In genomic region chr4:38128478-38129451, GRCh38 we compare ENCODE assay signal across 1 cellular context.
TF ChIP-seq lines count a peak whose summit lies in the region.

No MANE protein-coding gene starts in this region.

TF ChIP-seq in HepG2, 621 proteins besides CTCF, POLR2A, EP300 and RAD21 (continued from another document and continues in another):
- no peak; the same call in 1 of the 2 replicates for TF ChIP-seq BCL3 (CRISPR knock-in tag; IDR thresholded peaks at IDR 0.05)
- TF ChIP-seq, protein P1, sequence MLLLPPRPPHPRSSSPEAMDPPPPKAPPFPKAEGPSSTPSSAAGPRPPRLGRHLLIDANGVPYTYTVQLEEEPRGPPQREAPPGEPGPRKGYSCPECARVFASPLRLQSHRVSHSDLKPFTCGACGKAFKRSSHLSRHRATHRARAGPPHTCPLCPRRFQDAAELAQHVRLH (CRISPR knock-in tag; IDR thresholded peaks at IDR 0.05; ENCODE audit: borderline replicate concordance, low read depth): no peak
- TF ChIP-seq DMAP1 (CRISPR knock-in tag; IDR thresholded peaks at IDR 0.05): no peak
- no peak for TF ChIP-seq GZF1 (CRISPR knock-in tag; IDR thresholded peaks at IDR 0.05)
- no peak for TF ChIP-seq ZNF256 (CRISPR knock-in tag; conservative IDR thresholded peaks at IDR 0.05)
- no peak for TF ChIP-seq ZNF563 (CRISPR knock-in tag; IDR thresholded peaks at IDR 0.05)
- TF ChIP-seq NBN (conservative IDR thresholded peaks at IDR 0.05): no peak
- TF ChIP-seq FLYWCH1 (CRISPR knock-in tag; IDR thresholded peaks at IDR 0.05): no peak
- TF ChIP-seq RAD51 (IDR thresholded peaks at IDR 0.05; ENCODE audit: borderline replicate concordance): no peak
- TF ChIP-seq ZNF790 (CRISPR knock-in tag; IDR thresholded peaks at IDR 0.05; ENCODE audit: borderline replicate concordance): no peak
- no peak for TF ChIP-seq HMGA1 (CRISPR knock-in tag; conservative IDR thresholded peaks at IDR 0.05)
- TF ChIP-seq PHF20 (CRISPR knock-in tag; IDR thresholded peaks at IDR 0.05): no peak
- TF ChIP-seq ZNF12 (CRISPR knock-in tag; IDR thresholded peaks at IDR 0.05): no peak
- no peak for TF ChIP-seq ATF7-NPFF (CRISPR knock-in tag; IDR thresholded peaks at IDR 0.05; ENCODE audit: low read depth)
- no peak for TF ChIP-seq SMAD9 (CRISPR knock-in tag; IDR thresholded peaks at IDR 0.05)
- peak; percentile 25; the same call in 1 of the 2 replicates for TF ChIP-seq SALL1 (CRISPR knock-in tag; IDR thresholded peaks at IDR 0.05)
- TF ChIP-seq ZNF720 (CRISPR knock-in tag; IDR thresholded peaks at IDR 0.05): no peak
- no peak for TF ChIP-seq SRSF4 (IDR thresholded peaks at IDR 0.05; ENCODE audit: low read depth, low read length, poor library complexity, severe bottlenecking)
- no peak for TF ChIP-seq MED13 (CRISPR knock-in tag; IDR thresholded peaks at IDR 0.05)
- TF ChIP-seq PRDM10 (CRISPR knock-in tag; IDR thresholded peaks at IDR 0.05; ENCODE audit: low read depth): no peak
- TF ChIP-seq, protein P2, sequence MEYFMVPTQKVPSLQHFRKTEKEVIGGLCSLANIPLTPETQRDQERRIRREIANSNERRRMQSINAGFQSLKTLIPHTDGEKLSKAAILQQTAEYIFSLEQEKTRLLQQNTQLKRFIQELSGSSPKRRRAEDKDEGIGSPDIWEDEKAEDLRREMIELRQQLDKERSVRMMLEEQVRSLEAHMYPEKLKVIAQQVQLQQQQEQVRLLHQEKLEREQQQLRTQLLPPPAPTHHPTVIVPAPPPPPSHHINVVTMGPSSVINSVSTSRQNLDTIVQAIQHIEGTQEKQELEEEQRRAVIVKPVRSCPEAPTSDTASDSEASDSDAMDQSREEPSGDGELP (IDR thresholded peaks at IDR 0.05; ENCODE audit: borderline replicate concordance, low read depth): peak; percentile 89
- TF ChIP-seq ZNF20 (CRISPR knock-in tag; IDR thresholded peaks at IDR 0.05): no peak
- TF ChIP-seq, protein P3, sequence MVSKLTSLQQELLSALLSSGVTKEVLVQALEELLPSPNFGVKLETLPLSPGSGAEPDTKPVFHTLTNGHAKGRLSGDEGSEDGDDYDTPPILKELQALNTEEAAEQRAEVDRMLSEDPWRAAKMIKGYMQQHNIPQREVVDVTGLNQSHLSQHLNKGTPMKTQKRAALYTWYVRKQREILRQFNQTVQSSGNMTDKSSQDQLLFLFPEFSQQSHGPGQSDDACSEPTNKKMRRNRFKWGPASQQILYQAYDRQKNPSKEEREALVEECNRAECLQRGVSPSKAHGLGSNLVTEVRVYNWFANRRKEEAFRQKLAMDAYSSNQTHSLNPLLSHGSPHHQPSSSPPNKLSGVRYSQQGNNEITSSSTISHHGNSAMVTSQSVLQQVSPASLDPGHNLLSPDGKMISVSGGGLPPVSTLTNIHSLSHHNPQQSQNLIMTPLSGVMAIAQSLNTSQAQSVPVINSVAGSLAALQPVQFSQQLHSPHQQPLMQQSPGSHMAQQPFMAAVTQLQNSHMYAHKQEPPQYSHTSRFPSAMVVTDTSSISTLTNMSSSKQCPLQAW (CRISPR knock-in tag; IDR thresholded peaks at IDR 0.05): no peak
- TF ChIP-seq, protein P4, sequence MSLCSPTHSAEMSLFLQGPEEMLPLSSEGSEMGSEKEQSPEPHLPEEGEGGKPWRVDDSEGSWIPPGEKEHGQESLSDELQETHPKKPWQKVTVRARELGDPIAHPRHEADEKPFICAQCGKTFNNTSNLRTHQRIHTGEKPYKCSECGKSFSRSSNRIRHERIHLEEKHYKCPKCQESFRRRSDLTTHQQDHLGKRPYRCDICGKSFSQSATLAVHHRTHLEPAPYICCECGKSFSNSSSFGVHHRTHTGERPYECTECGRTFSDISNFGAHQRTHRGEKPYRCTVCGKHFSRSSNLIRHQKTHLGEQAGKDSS (CRISPR knock-in tag; IDR thresholded peaks at IDR 0.05; ENCODE audit: borderline replicate concordance, low read depth): no peak
- no peak for TF ChIP-seq JUN (CRISPR knock-in tag; IDR thresholded peaks at IDR 0.05)
- no peak for TF ChIP-seq HNF4A (CRISPR knock-in tag; IDR thresholded peaks at IDR 0.05)
- TF ChIP-seq SRSF9 (IDR thresholded peaks at IDR 0.05; ENCODE audit: borderline replicate concordance, insufficient read depth, low read depth, low read length, poor library complexity, severe bottlenecking): no peak
- no peak for TF ChIP-seq YEATS2 (CRISPR knock-in tag; IDR thresholded peaks at IDR 0.05; ENCODE audit: borderline replicate concordance)
- no peak for TF ChIP-seq ZNF44 (CRISPR knock-in tag; IDR thresholded peaks at IDR 0.05)
- TF ChIP-seq RXRA (CRISPR knock-in tag; IDR thresholded peaks at IDR 0.05): peak; percentile 44; the same call in 1 of the 2 replicates
- TF ChIP-seq ZMYM4 (CRISPR knock-in tag; IDR thresholded peaks at IDR 0.05): no peak
- no peak for TF ChIP-seq POLR2AphosphoS5 (IDR thresholded peaks at IDR 0.05; ENCODE audit: low read depth, low read length)
- TF ChIP-seq ZNF138 (CRISPR knock-in tag; IDR thresholded peaks at IDR 0.05; ENCODE audit: low read depth): no peak
- TF ChIP-seq, protein P5, sequence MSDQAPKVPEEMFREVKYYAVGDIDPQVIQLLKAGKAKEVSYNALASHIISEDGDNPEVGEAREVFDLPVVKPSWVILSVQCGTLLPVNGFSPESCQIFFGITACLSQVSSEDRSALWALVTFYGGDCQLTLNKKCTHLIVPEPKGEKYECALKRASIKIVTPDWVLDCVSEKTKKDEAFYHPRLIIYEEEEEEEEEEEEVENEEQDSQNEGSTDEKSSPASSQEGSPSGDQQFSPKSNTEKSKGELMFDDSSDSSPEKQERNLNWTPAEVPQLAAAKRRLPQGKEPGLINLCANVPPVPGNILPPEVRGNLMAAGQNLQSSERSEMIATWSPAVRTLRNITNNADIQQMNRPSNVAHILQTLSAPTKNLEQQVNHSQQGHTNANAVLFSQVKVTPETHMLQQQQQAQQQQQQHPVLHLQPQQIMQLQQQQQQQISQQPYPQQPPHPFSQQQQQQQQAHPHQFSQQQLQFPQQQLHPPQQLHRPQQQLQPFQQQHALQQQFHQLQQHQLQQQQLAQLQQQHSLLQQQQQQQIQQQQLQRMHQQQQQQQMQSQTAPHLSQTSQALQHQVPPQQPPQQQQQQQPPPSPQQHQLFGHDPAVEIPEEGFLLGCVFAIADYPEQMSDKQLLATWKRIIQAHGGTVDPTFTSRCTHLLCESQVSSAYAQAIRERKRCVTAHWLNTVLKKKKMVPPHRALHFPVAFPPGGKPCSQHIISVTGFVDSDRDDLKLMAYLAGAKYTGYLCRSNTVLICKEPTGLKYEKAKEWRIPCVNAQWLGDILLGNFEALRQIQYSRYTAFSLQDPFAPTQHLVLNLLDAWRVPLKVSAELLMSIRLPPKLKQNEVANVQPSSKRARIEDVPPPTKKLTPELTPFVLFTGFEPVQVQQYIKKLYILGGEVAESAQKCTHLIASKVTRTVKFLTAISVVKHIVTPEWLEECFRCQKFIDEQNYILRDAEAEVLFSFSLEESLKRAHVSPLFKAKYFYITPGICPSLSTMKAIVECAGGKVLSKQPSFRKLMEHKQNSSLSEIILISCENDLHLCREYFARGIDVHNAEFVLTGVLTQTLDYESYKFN (CRISPR knock-in tag; conservative IDR thresholded peaks at IDR 0.05): peak; percentile 60
- no peak for TF ChIP-seq ZNF782 (CRISPR knock-in tag; IDR thresholded peaks at IDR 0.05; ENCODE audit: borderline replicate concordance)
- TF ChIP-seq SP4 (CRISPR knock-in tag; IDR thresholded peaks at IDR 0.05): 0 out of 2 replicates have a peak, but pooled peaks have one; percentile 21
- TF ChIP-seq ZFP36 (IDR thresholded peaks at IDR 0.05; ENCODE audit: borderline replicate concordance, low read depth, low read length, partially characterized antibody): no peak
- no peak for TF ChIP-seq REL (CRISPR knock-in tag; conservative IDR thresholded peaks at IDR 0.05)
- no peak for TF ChIP-seq ZNF282 (IDR thresholded peaks at IDR 0.05; ENCODE audit: partially characterized antibody)
- no peak for TF ChIP-seq KLF6 (CRISPR knock-in tag; IDR thresholded peaks at IDR 0.05)
- TF ChIP-seq ZNF768 (CRISPR knock-in tag; IDR thresholded peaks at IDR 0.05): peak; percentile 36; the same call in 1 of the 2 replicates
- no peak; the same call in 1 of the 2 replicates for TF ChIP-seq ZNF430 (CRISPR knock-in tag; IDR thresholded peaks at IDR 0.05)
- TF ChIP-seq BRD4 (CRISPR knock-in tag; IDR thresholded peaks at IDR 0.05): 0 out of 2 replicates have a peak, but pooled peaks have one; percentile 26
- TF ChIP-seq ZSCAN31 (CRISPR knock-in tag; IDR thresholded peaks at IDR 0.05; ENCODE audit: low read depth): no peak
- no peak for TF ChIP-seq DPF2 (CRISPR knock-in tag; IDR thresholded peaks at IDR 0.05; ENCODE audit: borderline replicate concordance, low read depth)
- TF ChIP-seq ZNF530 (CRISPR knock-in tag; IDR thresholded peaks at IDR 0.05; ENCODE audit: low read depth): no peak
- TF ChIP-seq THAP9 (CRISPR knock-in tag; IDR thresholded peaks at IDR 0.05; ENCODE audit: borderline replicate concordance): no peak
- TF ChIP-seq EEA1 (CRISPR knock-in tag; IDR thresholded peaks at IDR 0.05; ENCODE audit: borderline replicate concordance): no peak
- TF ChIP-seq TOPORS (CRISPR knock-in tag; IDR thresholded peaks at IDR 0.05): 0 out of 2 replicates have a peak, but pooled peaks have one; percentile 27
- no peak for TF ChIP-seq SCMH1 (CRISPR knock-in tag; IDR thresholded peaks at IDR 0.05; ENCODE audit: borderline replicate concordance)
- 0 out of 2 replicates have a peak, but pooled peaks have one; percentile 63 for TF ChIP-seq GFI1 (CRISPR knock-in tag; IDR thresholded peaks at IDR 0.05; ENCODE audit: borderline replicate concordance)
- no peak for TF ChIP-seq AKAP8 (CRISPR knock-in tag; IDR thresholded peaks at IDR 0.05)
- TF ChIP-seq, protein P6, sequence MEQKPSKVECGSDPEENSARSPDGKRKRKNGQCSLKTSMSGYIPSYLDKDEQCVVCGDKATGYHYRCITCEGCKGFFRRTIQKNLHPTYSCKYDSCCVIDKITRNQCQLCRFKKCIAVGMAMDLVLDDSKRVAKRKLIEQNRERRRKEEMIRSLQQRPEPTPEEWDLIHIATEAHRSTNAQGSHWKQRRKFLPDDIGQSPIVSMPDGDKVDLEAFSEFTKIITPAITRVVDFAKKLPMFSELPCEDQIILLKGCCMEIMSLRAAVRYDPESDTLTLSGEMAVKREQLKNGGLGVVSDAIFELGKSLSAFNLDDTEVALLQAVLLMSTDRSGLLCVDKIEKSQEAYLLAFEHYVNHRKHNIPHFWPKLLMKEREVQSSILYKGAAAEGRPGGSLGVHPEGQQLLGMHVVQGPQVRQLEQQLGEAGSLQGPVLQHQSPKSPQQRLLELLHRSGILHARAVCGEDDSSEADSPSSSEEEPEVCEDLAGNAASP (CRISPR knock-in tag; IDR thresholded peaks at IDR 0.05; ENCODE audit: borderline replicate concordance): peak; percentile 5; the same call in 1 of the 2 replicates
